17 cellular contexts compared by ENCODE assay signal in the genomic region with DNA sequence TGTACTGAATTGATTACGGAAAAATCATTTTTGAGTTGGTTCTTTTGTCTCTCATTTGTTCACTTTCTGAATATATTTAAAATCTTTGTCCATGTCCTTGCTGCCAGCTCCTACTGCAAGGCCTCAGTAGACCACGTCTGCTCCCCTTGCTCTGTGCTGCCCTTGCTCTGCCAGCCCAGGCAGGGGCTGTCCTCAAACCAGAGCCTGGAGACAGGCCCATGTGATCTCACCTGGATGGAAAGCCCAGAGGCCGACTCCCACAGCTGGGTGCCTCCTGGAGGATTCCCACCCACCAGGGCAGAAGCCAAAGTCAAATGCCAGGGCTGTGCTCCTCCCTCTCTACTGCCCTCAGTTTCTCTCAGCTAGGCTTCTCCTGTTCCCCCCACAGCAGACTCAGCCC.
"Had no signal": no experiment of that assay in that cellular context is flagged by ENCODE, and none has a peak within 500 bp of the region (broad histone marks: within the 10 kb centered on the region; RNA-seq: fewer than 3 reads in every experiment).

No MANE protein-coding gene starts in this region.

- H3K36me3 ChIP-seq: SJCRH30 had no signal

- H3K4me1 ChIP-seq: SJCRH30 had no signal

- H3K4me3 ChIP-seq: PC-9, SJCRH30, SK-N-MC had no signal

- H3K27ac ChIP-seq: KMS-11, PC-9, RWPE1, SJCRH30, SK-N-MC had no signal

- H3K9me3 ChIP-seq: SJCRH30 had no signal

- H3K4me2 ChIP-seq: KMS-11, PC-9 had no signal

- H3K27me3 ChIP-seq: SJCRH30 had no signal

- ATAC-seq: Panc1, Right ventricle myocardium inferior, SK-N-SH treated with all-trans-retinoic acid at 6 μM for 48 hours had no signal

- H3K9ac ChIP-seq: KMS-11 had no signal

- DNase-seq: NCI-H1436, NCI-H146, NCI-H1694 treated with DMSO at 0.1 percent for 48 hours, NCI-H187 treated with DMSO at 0.1 percent for 48 hours, NCI-H2171 treated with DMSO at 0.1 percent for 48 hours, NCI-H2227 treated with DMSO at 0.1 percent for 48 hours, NCI-H446 treated with DMSO at 0.1 percent for 48 hours, NCI-H510A, SIG-M5 had no signal

- H2AFZ ChIP-seq: PC-9 had no signal
